Comparison of ENCODE assay signal across 9 cellular contexts in the genomic region with DNA sequence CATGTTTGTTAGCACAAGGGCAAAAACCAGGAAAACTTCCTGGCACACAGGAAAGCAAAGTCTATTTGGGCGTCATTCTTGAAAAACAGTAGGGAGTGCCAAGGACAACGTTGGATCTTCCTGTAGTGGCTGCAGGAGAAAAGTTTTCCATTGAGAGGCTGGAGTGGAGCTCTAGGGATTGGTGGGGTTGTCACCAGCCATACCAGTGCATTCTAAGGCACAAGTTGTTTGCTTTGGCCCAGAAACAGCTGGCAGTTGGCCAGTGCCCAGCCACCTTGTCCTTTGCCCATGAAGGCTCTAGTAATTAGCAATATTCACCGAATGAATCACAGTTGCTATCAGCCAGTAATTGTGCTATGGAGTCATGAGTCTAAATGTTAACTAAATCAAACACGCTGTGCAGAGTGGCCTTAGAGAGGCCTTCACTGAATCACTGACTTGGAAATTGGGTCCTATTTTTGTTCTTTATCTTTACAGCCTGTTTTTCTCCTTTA. TPM values are rescaled to one million over a fixed set of nuclear protein-coding genes. Genes with fewer than 3 reads are reported as not detected.
DNase-seq lines count a peak whose midpoint lies in the region; ATAC-seq and TF ChIP-seq lines count a peak whose summit lies in the region.
"Had no signal": no experiment of that assay in that cellular context is flagged by ENCODE, and none has a peak within 500 bp of the region (broad histone marks: within the 10 kb centered on the region; RNA-seq: fewer than 3 reads in every experiment).

No MANE protein-coding gene starts in this region.

- no peak overlapping the region for H3K4me3 ChIP-seq in transverse colon
- no peak overlapping the region for H3K4me3 ChIP-seq in CD8-positive, alpha-beta memory T cell (ENCODE audit: low read length)

- POLR2A ChIA-PET in CD8-positive, alpha-beta memory T cell (lab: Charles Lee) = no interaction called here

- peaks cover 0 to 2% (median 0%) of the 10 kb centered on the region in 5 donors for H3K9me3 Mint-ChIP-seq in CD8-positive, alpha-beta memory T cell
- H3K9me3 Mint-ChIP-seq in activated CD8-positive, alpha-beta memory T cell treated with anti-CD3 and anti-CD28 coated beads, Interleukin-2, amount 10 ng/mL, durations not matched to agents 7 days and 5 days (ENCODE audit: low read depth) = no peaks in the 10 kb centered on the region

- TF ChIP-seq POLR2A in transverse colon (IDR thresholded peaks at IDR 0.05) = no peak

- no peak for TF ChIP-seq CTCF in transverse colon (IDR thresholded peaks at IDR 0.05)

- H3K9me3 ChIP-seq in transverse colon = no peaks in the 10 kb centered on the region
- no peaks in the 10 kb centered on the region for H3K9me3 ChIP-seq in CD8-positive, alpha-beta memory T cell (ENCODE audit: low read length)

- 45 to 83% methylated on average over 1 to 4 of the region's 4 CpGs for WGBS in transverse colon (ENCODE audit: low coverage in 1 of 2), 2 donors

- peak; percentile 45 for TF ChIP-seq EP300 in transverse colon (IDR thresholded peaks at IDR 0.05; ENCODE audit: low read depth)

- H3K36me3 Mint-ChIP-seq in CD8-positive, alpha-beta memory T cell = peaks cover 0 to 18% (median 0%) of the 10 kb centered on the region in 3 donors
- H3K36me3 Mint-ChIP-seq in activated CD8-positive, alpha-beta memory T cell treated with anti-CD3 and anti-CD28 coated beads, Interleukin-2, amount 10 ng/mL, durations not matched to agents 7 days and 5 days = peaks cover 2% of the 10 kb centered on the region

- no peak overlapping the region for H3K4me3 Mint-ChIP-seq in CD8-positive, alpha-beta memory T cell
- no peak overlapping the region for H3K4me3 Mint-ChIP-seq in activated CD8-positive, alpha-beta memory T cell treated with anti-CD3 and anti-CD28 coated beads, Interleukin-2, amount 10 ng/mL, durations not matched to agents 7 days and 5 days

- no peaks in the 10 kb centered on the region for H3K27me3 ChIP-seq in transverse colon
- no peaks in the 10 kb centered on the region for H3K27me3 ChIP-seq in CD8-positive, alpha-beta memory T cell (ENCODE audit: insufficient read depth, low read length, poor library complexity, severe bottlenecking)

- peaks cover 0 to 16% (median 7%) of the 10 kb centered on the region in 4 donors for H3K4me1 ChIP-seq in transverse colon
- H3K4me1 ChIP-seq in CD8-positive, alpha-beta memory T cell (ENCODE audit: insufficient read depth, low read length) = peaks cover 4% of the 10 kb centered on the region

- peaks cover 4 to 26% (median 22%) of the 10 kb centered on the region in 3 donors for H3K4me1 Mint-ChIP-seq in CD8-positive, alpha-beta memory T cell
- peaks cover 22% of the 10 kb centered on the region for H3K4me1 Mint-ChIP-seq in activated CD8-positive, alpha-beta memory T cell treated with anti-CD3 and anti-CD28 coated beads, Interleukin-2, amount 10 ng/mL, durations not matched to agents 7 days and 5 days

- no peak for ATAC-seq in activated CD8-positive, alpha-beta memory T cell treated with anti-CD3 and anti-CD28 coated beads, Interleukin-2, amount 10 ng/mL, durations not matched to agents 7 days and 5 days

- DNase-seq in NCI-H1417 (lab: John Stamatoyannopoulos, UW) = peak in 2 of 3 experiments; percentile 53 to 79
- no peak for DNase-seq in NCI-H1417 treated with DMSO at 0.1 percent for 48 hours (lab: John Stamatoyannopoulos, UW)
- DNase-seq in SHP77 (lab: John Stamatoyannopoulos, UW) = peak; percentile 71 to 72
- DNase-seq in glomerular visceral epithelial cell (ENCODE audit: extremely low spot score) = peak; percentile 94
- DNase-seq in transverse colon = peak; percentile 94
- DNase-seq in amniotic stem cell (lab: John Stamatoyannopoulos, UW) = no peak
- DNase-seq in CD8-positive, alpha-beta memory T cell = no peak
- no peak for DNase-seq in activated CD8-positive, alpha-beta memory T cell treated with anti-CD3 and anti-CD28 coated beads, Interleukin-2, amount 10 ng/mL, durations not matched to agents 7 days and 5 days
- DNase-seq: OCI-M1 had no signal

- H3K36me3 ChIP-seq in transverse colon = no peaks in the 10 kb centered on the region
- H3K36me3 ChIP-seq in CD8-positive, alpha-beta memory T cell (ENCODE audit: insufficient read depth, low read length) = no peaks in the 10 kb centered on the region

- intact Hi-C loops in transverse colon (cut with DNase I; ENCODE audit: low total_unique reads) = no loop called here

- H3K27ac ChIP-seq in transverse colon = peak overlapping the region; percentile 54 to 80 (median 66)
- no peak overlapping the region for H3K27ac ChIP-seq in CD8-positive, alpha-beta memory T cell (ENCODE audit: low read depth, low read length)

- CTCF ChIA-PET in CD8-positive, alpha-beta memory T cell (lab: Charles Lee) = no interaction called here
- CTCF ChIA-PET in activated CD8-positive, alpha-beta memory T cell treated with anti-CD3 and anti-CD28 coated beads, Interleukin-2, amount 10 ng/mL, durations not matched to agents 7 days and 5 days (lab: Charles Lee) = interaction anchor here (1.0 kb wide), 1 partner anchor 9 kb away, joined by 3 read pairs; no protein-coding TSS in a partner anchor

- H3K27ac Mint-ChIP-seq in CD8-positive, alpha-beta memory T cell = no peak overlapping the region
- no peak overlapping the region for H3K27ac Mint-ChIP-seq in activated CD8-positive, alpha-beta memory T cell treated with anti-CD3 and anti-CD28 coated beads, Interleukin-2, amount 10 ng/mL, durations not matched to agents 7 days and 5 days

- in situ Hi-C loops in transverse colon (cut with MboI; ENCODE audit: low pct_ligation_motif_present in 1 of 4, low pct_unique_long_range_greater_than_20kb in 1 of 4, low sequenced_read_pairs in 3 of 4) = no loop called here

- H3K27me3 Mint-ChIP-seq in CD8-positive, alpha-beta memory T cell = peaks cover 0 to 4% of the 10 kb centered on the region in 2 donors
- H3K27me3 Mint-ChIP-seq in activated CD8-positive, alpha-beta memory T cell treated with anti-CD3 and anti-CD28 coated beads, Interleukin-2, amount 10 ng/mL, durations not matched to agents 7 days and 5 days = peaks cover 30% of the 10 kb centered on the region

RNA-seq across cellular contexts. Expression of a gene that starts 26.4 kb away (rescaled TPM):
- 1 to 10 TPM in 3 of 4 donors, under 1 TPM in 1; 0.37 to 2.0 (median 1.9) TPM for total RNA-seq in transverse colon
- total RNA-seq in CD8-positive, alpha-beta memory T cell = under 1 TPM; 0.15 to 0.20 TPM
- polyA plus RNA-seq in CD8-positive, alpha-beta memory T cell = not detected
- total RNA-seq in activated CD8-positive, alpha-beta memory T cell treated with anti-CD3 and anti-CD28 coated beads, Interleukin-2, amount 10 ng/mL, durations not matched to agents 7 days and 5 days = under 1 TPM; 0.06 to 0.16 TPM

Comparison
In these comparisons a context has a peak if more than half of its experiments do, and no peak if none do; other contexts are left out.
1. DNase-seq: peak in NCI-H1417 (2 of 3), SHP77 (2 of 2), glomerular visceral epithelial cell (single experiment) and transverse colon (single experiment); none in NCI-H1417 treated with DMSO at 0.1 percent for 48 hours (single experiment), amniotic stem cell (single experiment), CD8-positive, alpha-beta memory T cell (0 of 5) and activated CD8-positive, alpha-beta memory T cell treated with anti-CD3 and anti-CD28 coated beads, Interleukin-2, amount 10 ng/mL, durations not matched to agents 7 days and 5 days (single experiment).